ENCODE assay signal across 18 cellular contexts in genomic region chr11:14673824-14674432, GRCh38. TPM values are rescaled to one million over a fixed set of nuclear protein-coding genes. Genes with fewer than 3 reads are reported as not detected.
DNase-seq lines count a peak whose midpoint lies in the region; ATAC-seq and TF ChIP-seq lines count a peak whose summit lies in the region.
"Had no signal": no experiment of that assay in that cellular context is flagged by ENCODE, and none has a peak within 500 bp of the region (broad histone marks: within the 10 kb centered on the region; RNA-seq: fewer than 3 reads in every experiment).

No MANE protein-coding gene starts in this region.

- H3K4me1 Mint-ChIP-seq in activated B cell treated with CpG ODN at 0.5 μM for 24 hours = peaks cover 15% of the 10 kb centered on the region

- TF ChIP-seq CTCF in activated B cell treated with CpG ODN at 0.5 μM for 24 hours (IDR thresholded peaks at IDR 0.05) = no peak
- TF ChIP-seq CTCF in foreskin fibroblast (IDR thresholded peaks at IDR 0.05; ENCODE audit: low read depth, low read length) = no peak

- H3K36me3 Mint-ChIP-seq in activated B cell treated with CpG ODN at 0.5 μM for 24 hours (ENCODE audit: low read depth) = no peaks in the 10 kb centered on the region
- H3K36me3 Mint-ChIP-seq: type B pancreatic cell had no signal

- peak overlapping the region in 1 of 11 experiments; percentile 5; a peak in 1 of 22 replicates for H3K9ac ChIP-seq in BLaER1 treated with 17β-estradiol and CSF1 and Interleukin-3, amounts not matched to agents 10 nM and 100 nM
- H3K9ac ChIP-seq: parathyroid adenoma had no signal

- H3K27me3 Mint-ChIP-seq in activated B cell treated with CpG ODN at 0.5 μM for 24 hours = no peaks in the 10 kb centered on the region
- H3K27me3 Mint-ChIP-seq: type B pancreatic cell had no signal

- peaks cover 0 to 85% (median 7%) of the 10 kb centered on the region in 10 experiments; a peak in 10 of 20 replicates for H3K4me1 ChIP-seq in BLaER1 treated with 17β-estradiol and CSF1 and Interleukin-3, amounts not matched to agents 10 nM and 100 nM
- H3K4me1 ChIP-seq: parathyroid adenoma had no signal

- peak overlapping the region; percentile 78 for H3K27ac Mint-ChIP-seq in activated B cell treated with CpG ODN at 0.5 μM for 24 hours
- H3K27ac Mint-ChIP-seq: type B pancreatic cell had no signal

- POLR2A ChIA-PET in activated B cell treated with CpG ODN at 0.5 μM for 24 hours (lab: Charles Lee) = no interaction called here

- no peaks in the 10 kb centered on the region for H3K9me3 Mint-ChIP-seq in activated B cell treated with CpG ODN at 0.5 μM for 24 hours
- H3K9me3 Mint-ChIP-seq: type B pancreatic cell had no signal

- DNase-seq in GDM1 (lab: John Stamatoyannopoulos, UW) (peak; percentile 14), activated B cell treated with CpG ODN at 0.5 μM for 24 hours (no peak), foreskin fibroblast (peak; percentile 24 to 64), NCI-H2171 treated with DMSO at 0.1 percent for 48 hours (lab: John Stamatoyannopoulos, UW) (no peak), HK-2 (ENCODE audit: unreplicated experiment) (no peak), NCI-H524 treated with DMSO at 0.1 percent for 48 hours (lab: John Stamatoyannopoulos, UW) (no peak)
- DNase-seq in stimulated activated CD4-positive, alpha-beta T cell treated with anti-CD3 and anti-CD28 coated beads, Interleukin-4, amount 100 ng/mL, for 24 hours = no peak
- DNase-seq: C1 segment of cervical spinal cord; DMS79 treated with DMSO at 0.1 percent for 48 hours; HCEC 1CT; left ventricle myocardium superior; NCI-H187; PC-9; small intestine; stimulated activated naive CD4-positive, alpha-beta T cell had no signal

- peaks cover 0 to 20% (median 0%) of the 10 kb centered on the region in 11 experiments; a peak in 5 of 22 replicates for H4K20me1 ChIP-seq in BLaER1 treated with 17β-estradiol and CSF1 and Interleukin-3, amounts not matched to agents 10 nM and 100 nM

- H3K4me3 Mint-ChIP-seq in activated B cell treated with CpG ODN at 0.5 μM for 24 hours = peak overlapping the region; percentile 24
- H3K4me3 Mint-ChIP-seq: type B pancreatic cell had no signal

- intact Hi-C loops in activated B cell treated with CpG ODN at 0.5 μM for 24 hours (cut with micrococcal nuclease) = no loop called here

- H3K36me3 ChIP-seq in BLaER1 treated with 17β-estradiol and CSF1 and Interleukin-3, amounts not matched to agents 10 nM and 100 nM = peaks cover 0 to 56% (median 18%) of the 10 kb centered on the region in 11 experiments; a peak in 13 of 22 replicates

- ATAC-seq in activated B cell treated with CpG ODN at 0.5 μM for 24 hours (ENCODE audit: low read depth) = no peak
- ATAC-seq: left ventricle myocardium superior had no signal

- H3K4me2 ChIP-seq in BLaER1 treated with 17β-estradiol and CSF1 and Interleukin-3, amounts not matched to agents 10 nM and 100 nM = peak overlapping the region in 7 of 11 experiments; percentile 1 to 85 (median 54); a peak in 12 of 22 replicates
- H3K4me2 ChIP-seq: PC-9 had no signal

- H3K9me3 ChIP-seq in BLaER1 treated with 17β-estradiol and CSF1 and Interleukin-3, amounts not matched to agents 10 nM and 100 nM (replicated peaks in 1 of 11) = peaks cover 0 to 16% (median 3%) of the 10 kb centered on the region in 11 experiments; a peak in 17 of 22 replicates

- H3K27ac ChIP-seq in BLaER1 treated with 17β-estradiol and CSF1 and Interleukin-3, amounts not matched to agents 10 nM and 100 nM = peak overlapping the region in 5 of 11 experiments; percentile 19 to 65 (median 44); a peak in 8 of 22 replicates
- H3K27ac ChIP-seq: parathyroid adenoma, PC-9 had no signal

- no peaks in the 10 kb centered on the region for H3K27me3 ChIP-seq in BLaER1 treated with 17β-estradiol and CSF1 and Interleukin-3, amounts not matched to agents 10 nM and 100 nM

- H3K4me3 ChIP-seq in BLaER1 treated with 17β-estradiol and CSF1 and Interleukin-3, amounts not matched to agents 10 nM and 100 nM = peak overlapping the region in 1 of 10 experiments; percentile 8; a peak in 1 of 20 replicates
- H3K4me3 ChIP-seq in foreskin fibroblast (ENCODE audit: low read depth in 1 of 2, low read length in 2 of 2) = no peak overlapping the region
- H3K4me3 ChIP-seq: PC-9 had no signal

- CTCF ChIA-PET in activated B cell treated with CpG ODN at 0.5 μM for 24 hours (lab: Charles Lee) = no interaction called here

RNA-seq across cellular contexts. Expression of gene PDE3B, which starts 30.3 kb away (rescaled TPM):
- 11.3 and 13.4 TPM in 2 replicates for total RNA-seq in activated B cell treated with CpG ODN at 0.5 μM for 24 hours
- total RNA-seq: PC-9 had no signal

Comparison
In these comparisons a context has a peak if more than half of its experiments do, and no peak if none do; other contexts are left out.
1. DNase-seq: peak in GDM1 (single experiment) and foreskin fibroblast (2 of 2); none in activated B cell treated with CpG ODN at 0.5 μM for 24 hours (single experiment), stimulated activated CD4-positive, alpha-beta T cell treated with anti-CD3 and anti-CD28 coated beads, Interleukin-4, amount 100 ng/mL, for 24 hours (single experiment), NCI-H2171 treated with DMSO at 0.1 percent for 48 hours (single experiment), HK-2 (single experiment) and NCI-H524 treated with DMSO at 0.1 percent for 48 hours (single experiment).